ENCODE assay signal across 9 cellular contexts in genomic region chr4:54229631-54230478, GRCh38. TPM values are rescaled to one million over a fixed set of nuclear protein-coding genes. Genes with fewer than 3 reads are reported as not detected.
A peak's percentile ranks its signal among the peaks of the same experiment; 100 is the strongest.
DNase-seq lines count a peak whose midpoint lies in the region; ATAC-seq and TF ChIP-seq lines count a peak whose summit lies in the region.
"Had no signal": no experiment of that assay in that cellular context is flagged by ENCODE, and none has a peak within 500 bp of the region (broad histone marks: within the 10 kb centered on the region; RNA-seq: fewer than 3 reads in every experiment).

No MANE protein-coding gene starts in this region.

- H2BK5ac ChIP-seq in mesendoderm (ENCODE audit: low read length) = no peak overlapping the region

- H3K56ac ChIP-seq in mesendoderm (ENCODE audit: low read length) = peak overlapping the region; percentile 85

- no peak overlapping the region for H3K4ac ChIP-seq in mesendoderm (ENCODE audit: low read depth, low read length)

- no CpG with 5 or more reads among the region's 63 CpGs for WGBS in mesendoderm (ENCODE audit: extremely low coverage, insufficient coverage, low lambda C conversion rate)
- WGBS in urinary bladder = 5% methylated on average over 63 of the region's 63 CpGs

- peak in 1 of 2 donors; percentile 36 for DNase-seq in breast epithelium (ENCODE audit: low spot score in 2 of 2)
- no peak for DNase-seq in MCF 10A (ENCODE audit: unreplicated experiment)
- peak; percentile 64 for DNase-seq in mesendoderm
- no peak for DNase-seq in stimulated activated CD4-positive, alpha-beta T cell treated with anti-CD3 and anti-CD28 coated beads, Interleukin-12 subunit alpha, Interleukin-12 subunit beta, amount 100 ng/mL, for 4 hours
- DNase-seq: DND-41 had no signal

- no peak overlapping the region for H3K4me3 Mint-ChIP-seq in MCF 10A (ENCODE audit: unreplicated experiment)

- H3K4me1 ChIP-seq in breast epithelium (peaks cover 0 to 5% of the 10 kb centered on the region in 2 donors), duodenal mucosa (ENCODE audit: control insufficient read depth in 1 of 2, insufficient read depth in 2 of 2, low read length in 2 of 2) (peaks cover 24 to 56% of the 10 kb centered on the region in 2 donors), mesendoderm (ENCODE audit: control insufficient read depth, low read depth, low read length) (peaks cover 4% of the 10 kb centered on the region), urinary bladder (ENCODE audit: insufficient read depth) (no peaks in the 10 kb centered on the region)

- peaks cover 11% of the 10 kb centered on the region for H3K4me1 Mint-ChIP-seq in MCF 10A (ENCODE audit: insufficient read depth, unreplicated experiment)

- peak overlapping the region; percentile 84 for H3K4me2 ChIP-seq in mesendoderm (ENCODE audit: low read length)

- H3K36me3 ChIP-seq in breast epithelium (no peaks in the 10 kb centered on the region), duodenal mucosa (ENCODE audit: control insufficient read depth in 1 of 2, insufficient read depth in 2 of 2, low read length in 2 of 2) (no peaks in the 10 kb centered on the region), mesendoderm (ENCODE audit: control insufficient read depth, insufficient read depth, low read length) (no peaks in the 10 kb centered on the region), urinary bladder (ENCODE audit: insufficient read depth) (no peaks in the 10 kb centered on the region)

- CTCF ChIA-PET in MCF 10A (lab: Yijun Ruan, JAX) = interaction anchor here (0.6 to 3.8 kb wide), 10 partner anchors 297 to 1606 kb away, joined by 3 to 8 read pairs (median 3); no protein-coding TSS in a partner anchor

- no peaks in the 10 kb centered on the region for H3K79me1 ChIP-seq in mesendoderm (ENCODE audit: low read length)

- no peak overlapping the region for H3K23ac ChIP-seq in mesendoderm (ENCODE audit: low read length)

- no peak overlapping the region for H3K27ac Mint-ChIP-seq in MCF 10A (ENCODE audit: low read depth, unreplicated experiment)

- POLR2A ChIA-PET in MCF 10A (lab: Yijun Ruan, JAX) = no interaction called here

- H3K9ac ChIP-seq in duodenal mucosa (ENCODE audit: low read depth in 1 of 2, low read length in 2 of 2) (no peak overlapping the region), mesendoderm (ENCODE audit: low read length) (peak overlapping the region; percentile 69)

- H2AK5ac ChIP-seq in mesendoderm (ENCODE audit: low read length) = no peak overlapping the region

- no peaks in the 10 kb centered on the region for H3K36me3 Mint-ChIP-seq in MCF 10A (ENCODE audit: insufficient read depth, unreplicated experiment)

- ATAC-seq in GM21528 (IDR thresholded peaks at IDR 0.05; ENCODE audit: low FRiP score, unreplicated experiment) (no peak), GM18861 (IDR thresholded peaks at IDR 0.05; ENCODE audit: unreplicated experiment) (no peak)

- no peaks in the 10 kb centered on the region for H3K9me3 ChIP-seq in breast epithelium
- no peaks in the 10 kb centered on the region for H3K9me3 ChIP-seq in duodenal mucosa (ENCODE audit: control insufficient read depth in 1 of 2, low read length in 2 of 2)

- H3K9me3 Mint-ChIP-seq in MCF 10A (ENCODE audit: unreplicated experiment) = no peaks in the 10 kb centered on the region

- H2BK120ac ChIP-seq in mesendoderm (ENCODE audit: low read depth, low read length) = no peak overlapping the region

- H3K27me3 Mint-ChIP-seq in MCF 10A (ENCODE audit: insufficient read depth, unreplicated experiment) = peaks cover 26% of the 10 kb centered on the region

- H2BK15ac ChIP-seq in mesendoderm (replicated peaks; ENCODE audit: low read depth) = no peak overlapping the region

- peak overlapping the region; percentile 72 for H3K18ac ChIP-seq in mesendoderm (ENCODE audit: low read length)

- H4K5ac ChIP-seq in mesendoderm (ENCODE audit: low read length) = no peak overlapping the region

- intact Hi-C loops in breast epithelium (cut with DNase I; ENCODE audit: low total_unique reads) (no loop called here), MCF 10A (cut with micrococcal nuclease) (loop anchor here (5.0 kb wide), 3 partner anchors 723 to 918 kb away; no protein-coding TSS in a partner anchor)

- BruUV-seq in MCF 10A (replicated peaks; lab: Mats Ljungman, UMichigan) = no TSS peak

- no peak for TF ChIP-seq CTCF in breast epithelium (IDR thresholded peaks at IDR 0.05)
- no peak for TF ChIP-seq CTCF in MCF 10A (IDR thresholded peaks at IDR 0.05; ENCODE audit: unreplicated experiment)

- H3K27me3 ChIP-seq in breast epithelium (peaks cover 0 to 18% of the 10 kb centered on the region in 2 donors), duodenal mucosa (ENCODE audit: control insufficient read depth in 1 of 2, insufficient read depth in 2 of 2, low read length in 2 of 2) (peaks cover 65 to 74% of the 10 kb centered on the region in 2 donors), mesendoderm (ENCODE audit: insufficient read depth, low read length, poor library complexity) (peaks cover 22% of the 10 kb centered on the region)

- H3K4me3 ChIP-seq in breast epithelium (peak overlapping the region; percentile 56 to 82 (median 71)), duodenal mucosa (ENCODE audit: low read depth in 1 of 2, low read length in 2 of 2) (peak overlapping the region; percentile 60 to 65), mesendoderm (ENCODE audit: low read length) (peak overlapping the region; percentile 66), urinary bladder (ENCODE audit: low read depth, low read length) (peak overlapping the region; percentile 70)

- H4K8ac ChIP-seq in mesendoderm (ENCODE audit: low read depth, low read length) = no peak overlapping the region

- H3K27ac ChIP-seq in breast epithelium (peak overlapping the region; percentile 86 to 93), duodenal mucosa (ENCODE audit: low read depth, low read length) (peak overlapping the region; percentile 50), mesendoderm (ENCODE audit: low read depth, low read length) (no peak overlapping the region), urinary bladder (ENCODE audit: low read depth) (peak overlapping the region; percentile 82)

- TF ChIP-seq POLR2A in breast epithelium (IDR thresholded peaks at IDR 0.05) = no peak

- peaks cover 5% of the 10 kb centered on the region for H3K79me2 ChIP-seq in mesendoderm (ENCODE audit: control insufficient read depth, insufficient read depth, low read length)

RNA-seq across cellular contexts. Expression of gene PDGFRA, which starts 0.8 kb away (rescaled TPM):
- total RNA-seq in breast epithelium (100 to 1,000 TPM; 125 to 154 (median 130) TPM), MCF 10A (2022) (not detected in 2 replicates), urinary bladder (254 TPM)
- polyA plus RNA-seq in mesendoderm (2013, experiment 1 of 2) = 3.8 TPM
- 2.7 TPM for polyA plus RNA-seq in mesendoderm (2013, experiment 2 of 2)
- polyA plus RNA-seq in urinary bladder = 189 TPM

Comparison
In these comparisons a context has a peak if more than half of its experiments do, and no peak if none do; other contexts are left out.
1. RNA of gene PDGFRA, which starts 0.8 kb away (total RNA-seq): 254 TPM in urinary bladder (single experiment) and 125 to 154 TPM in breast epithelium; not detected in MCF 10A; every median in the first group is over 100 times any median in the second.
2. Peak in every context shown above with its lines, with median percentiles within 50 percentile points of each other: H3K4me3 ChIP-seq.